Comparison of ENCODE assay signal across 19 cellular contexts in genomic region chr4:126431049-126431448, GRCh38.
A peak's percentile ranks its signal among the peaks of the same experiment; 100 is the strongest.
DNase-seq lines count a peak whose midpoint lies in the region; ATAC-seq and TF ChIP-seq lines count a peak whose summit lies in the region.
"Had no signal": no experiment of that assay in that cellular context is flagged by ENCODE, and none has a peak within 500 bp of the region (broad histone marks: within the 10 kb centered on the region; RNA-seq: fewer than 3 reads in every experiment).

No MANE protein-coding gene starts in this region.

- no peak overlapping the region for H2BK120ac ChIP-seq in neuronal stem cell (ENCODE audit: low read depth, low read length)

- H3K36me3 Mint-ChIP-seq in GM23338 (ENCODE audit: low read depth), result no peaks in the 10 kb centered on the region
- no peaks in the 10 kb centered on the region for H3K36me3 Mint-ChIP-seq in WTC11
- H3K36me3 Mint-ChIP-seq in activated CD4-positive, alpha-beta T cell treated with anti-CD3 and anti-CD28 coated beads for 36 hours (ENCODE audit: low read depth), result no peaks in the 10 kb centered on the region
- H3K36me3 Mint-ChIP-seq: CD4-positive, alpha-beta memory T cell had no signal

- no peak overlapping the region for H3K27ac Mint-ChIP-seq in GM23338
- no peak overlapping the region for H3K27ac Mint-ChIP-seq in WTC11
- H3K27ac Mint-ChIP-seq in activated CD4-positive, alpha-beta T cell treated with anti-CD3 and anti-CD28 coated beads for 36 hours, result no peak overlapping the region
- H3K27ac Mint-ChIP-seq: HFFc6 had no signal

- ATAC-seq in GM23338 (no peak), WTC11 (peak; percentile 50), GM19324 (IDR thresholded peaks at IDR 0.05; ENCODE audit: low FRiP score, unreplicated experiment) (no peak)
- ATAC-seq in activated CD4-positive, alpha-beta T cell treated with anti-CD3 and anti-CD28 coated beads for 36 hours, result no peak
- ATAC-seq: A549 had no signal

- H3K4me1 Mint-ChIP-seq in GM23338 (peaks cover 4% of the 10 kb centered on the region; the same call in 1 of the 3 replicates), WTC11 (peaks cover 14% of the 10 kb centered on the region)
- no peaks in the 10 kb centered on the region for H3K4me1 Mint-ChIP-seq in activated CD4-positive, alpha-beta T cell treated with anti-CD3 and anti-CD28 coated beads for 36 hours
- H3K4me1 Mint-ChIP-seq: CD4-positive, alpha-beta memory T cell had no signal

- H3K9me3 ChIP-seq in neuronal stem cell (replicated peaks in 1 of 2; ENCODE audit: control insufficient read depth in 2 of 2, insufficient read depth in 1 of 2, low read depth in 1 of 2, low read length in 2 of 2), result no peaks in the 10 kb centered on the region
- H3K9me3 ChIP-seq: A549, HAP-1 had no signal

- H3K9me2 ChIP-seq in GM23338 (ENCODE audit: insufficient read depth), result no peaks in the 10 kb centered on the region

- H3K23ac ChIP-seq in neuronal stem cell (ENCODE audit: low read depth, low read length, poor library complexity), result no peak overlapping the region

- TF ChIP-seq CTCF in GM23338 (conservative IDR thresholded peaks at IDR 0.05; ENCODE audit: low read depth in 2 of 2) (no peak), NB4 (IDR thresholded peaks at IDR 0.05; ENCODE audit: low read depth, low read length) (no peak), WTC11 (IDR thresholded peaks at IDR 0.05) (no peak)

- no peak overlapping the region for H2BK12ac ChIP-seq in neuronal stem cell (ENCODE audit: low read length)

- H3K79me1 ChIP-seq in neuronal stem cell (ENCODE audit: low read depth, low read length), result no peaks in the 10 kb centered on the region

- H3K4me3 Mint-ChIP-seq in GM23338, result no peak overlapping the region
- no peak overlapping the region for H3K4me3 Mint-ChIP-seq in WTC11
- no peak overlapping the region for H3K4me3 Mint-ChIP-seq in activated CD4-positive, alpha-beta T cell treated with anti-CD3 and anti-CD28 coated beads for 36 hours
- H3K4me3 Mint-ChIP-seq: CD4-positive, alpha-beta memory T cell; HFFc6 had no signal

- no peak overlapping the region for H2AK5ac ChIP-seq in neuronal stem cell (ENCODE audit: low read depth, low read length)

- POLR2A ChIA-PET in WTC11 (lab: Charles Lee), result no interaction called here
- POLR2A ChIA-PET in activated CD4-positive, alpha-beta T cell treated with anti-CD3 and anti-CD28 coated beads for 36 hours (lab: Charles Lee), result no interaction called here

- H3K27ac ChIP-seq in GM23338 (ENCODE audit: low read depth) (no peak overlapping the region), neuronal stem cell (replicated peaks; ENCODE audit: low read length) (no peak overlapping the region)
- H3K27ac ChIP-seq: A549 had no signal

- no peak for DNase-seq in GM23338 (ENCODE audit: low spot score)
- DNase-seq in NB4 (ENCODE audit: low read depth), result peak; percentile 52
- DNase-seq in WTC11 (ENCODE audit: low spot score), result no peak
- DNase-seq in neuronal stem cell (ENCODE audit: low spot score), result no peak
- DNase-seq in activated CD8-positive, alpha-beta memory T cell treated with anti-CD3 and anti-CD28 coated beads, Interleukin-2, amount 50 U/mL, for 4 hours, result no peak
- DNase-seq in activated CD4-positive, alpha-beta T cell treated with anti-CD3 and anti-CD28 coated beads for 36 hours, result no peak
- DNase-seq: 8988T; ACHN; C1 segment of cervical spinal cord; Calu3; CD4-positive, alpha-beta memory T cell; COR-L47; DMS53; DMS79 treated with DMSO at 0.1 percent for 48 hours; GF-D8; HFFc6 had no signal

- H3K9ac ChIP-seq in neuronal stem cell (ENCODE audit: low read depth, low read length, poor library complexity), result no peak overlapping the region

- no peak overlapping the region for H3K4me3 ChIP-seq in GM23338
- no peak overlapping the region for H3K4me3 ChIP-seq in NB4 (ENCODE audit: low read depth, low read length)
- H3K4me3 ChIP-seq in neuronal stem cell (ENCODE audit: low read length in 2 of 2), result no peak overlapping the region
- H3K4me3 ChIP-seq: A549, HAP-1 had no signal

- H4K20me1 ChIP-seq in GM23338 (replicated peaks; ENCODE audit: insufficient read depth), result no peaks in the 10 kb centered on the region

- no peak overlapping the region for H2BK15ac ChIP-seq in neuronal stem cell (ENCODE audit: low read length)

- no peak overlapping the region for H3K4me2 ChIP-seq in GM23338
- H3K4me2 ChIP-seq in neuronal stem cell (ENCODE audit: insufficient read depth, low read length, poor library complexity, severe bottlenecking), result no peak overlapping the region
- H3K4me2 ChIP-seq: A549 had no signal

- H3K27me3 Mint-ChIP-seq in GM23338 (ENCODE audit: insufficient read depth, low read depth, poor library complexity) (peaks cover 2% of the 10 kb centered on the region), WTC11 (ENCODE audit: low read depth) (no peaks in the 10 kb centered on the region)
- no peaks in the 10 kb centered on the region for H3K27me3 Mint-ChIP-seq in activated CD4-positive, alpha-beta T cell treated with anti-CD3 and anti-CD28 coated beads for 36 hours
- H3K27me3 Mint-ChIP-seq: CD4-positive, alpha-beta memory T cell had no signal

- H3F3A ChIP-seq in GM23338 (replicated peaks; ENCODE audit: low read depth), result no peaks in the 10 kb centered on the region

- no peak overlapping the region for H4K8ac ChIP-seq in neuronal stem cell (ENCODE audit: low read depth, low read length)

- H3K9me3 Mint-ChIP-seq in GM23338 (no peaks in the 10 kb centered on the region), WTC11 (no peaks in the 10 kb centered on the region; the same call in 1 of the 2 replicates)
- H3K9me3 Mint-ChIP-seq in activated CD4-positive, alpha-beta T cell treated with anti-CD3 and anti-CD28 coated beads for 36 hours (ENCODE audit: low read depth), result peaks cover 10% of the 10 kb centered on the region

- no peak overlapping the region for H3K4ac ChIP-seq in neuronal stem cell (ENCODE audit: low read length)

- no peaks in the 10 kb centered on the region for H3K27me3 ChIP-seq in GM23338 (ENCODE audit: insufficient read depth)
- H3K27me3 ChIP-seq in neuronal stem cell (ENCODE audit: control insufficient read depth in 3 of 3, insufficient read depth in 3 of 3, low read depth in 1 of 3, low read length in 3 of 3), result no peaks in the 10 kb centered on the region

- H4K91ac ChIP-seq in neuronal stem cell (ENCODE audit: low read depth, low read length, poor library complexity), result no peak overlapping the region

- H2BK5ac ChIP-seq in neuronal stem cell (ENCODE audit: low read length), result no peak overlapping the region

- CTCF ChIA-PET in WTC11 (lab: Charles Lee), result no interaction called here
- CTCF ChIA-PET in activated CD4-positive, alpha-beta T cell treated with anti-CD3 and anti-CD28 coated beads for 36 hours (lab: Charles Lee), result no interaction called here

- H3K4me1 ChIP-seq in GM23338 (ENCODE audit: insufficient read depth), result no peaks in the 10 kb centered on the region; the same call in 1 of the 2 replicates
- H3K4me1 ChIP-seq in neuronal stem cell (ENCODE audit: control insufficient read depth in 2 of 2, insufficient read depth in 1 of 2, low read depth in 1 of 2, low read length in 2 of 2), result peaks cover 0 to 2% of the 10 kb centered on the region in 2 donors
- H3K4me1 ChIP-seq: A549, HAP-1 had no signal

- WGBS in neuronal stem cell (ENCODE audit: extremely low coverage in 2 of 2, insufficient read length in 2 of 2, insufficient replicate concordance in 1 of 2), 2 donors, result no CpG with 5 or more reads among the region's 6 CpGs

- TF ChIP-seq POLR2A in NB4 (IDR thresholded peaks at IDR 0.05; ENCODE audit: extremely low read depth, insufficient read length), result no peak

- H3K36me3 ChIP-seq in GM23338 (ENCODE audit: insufficient read depth), result no peaks in the 10 kb centered on the region
- H3K36me3 ChIP-seq in neuronal stem cell (replicated peaks in 1 of 2; ENCODE audit: control insufficient read depth in 2 of 2, insufficient read depth in 2 of 2, low read length in 2 of 2), result no peaks in the 10 kb centered on the region
- H3K36me3 ChIP-seq: HAP-1 had no signal

- peak overlapping the region; percentile 73; the same call in 1 of the 2 replicates for H2AFZ ChIP-seq in GM23338
- no peak overlapping the region for H2AFZ ChIP-seq in neuronal stem cell (ENCODE audit: low read length)

- no peak overlapping the region for H3K18ac ChIP-seq in neuronal stem cell (ENCODE audit: low read length)

- intact Hi-C loops in activated CD4-positive, alpha-beta T cell treated with anti-CD3 and anti-CD28 coated beads for 36 hours (cut with DNase I, micrococcal nuclease), result no loop called here

- H3K14ac ChIP-seq in neuronal stem cell (ENCODE audit: low read length), result peak overlapping the region; percentile 75

- no peaks in the 10 kb centered on the region for H3K79me2 ChIP-seq in GM23338 (replicated peaks; ENCODE audit: insufficient read depth)

TF ChIP-seq in GM23338, 12 proteins besides CTCF, POLR2A, EP300 and RAD21 (continues in another document):
- TF ChIP-seq ZNF331 (CRISPR knock-in tag; IDR thresholded peaks at IDR 0.05; ENCODE audit: low read depth), result no peak
- no peak for TF ChIP-seq CREB1 (CRISPR knock-in tag; IDR thresholded peaks at IDR 0.05; ENCODE audit: low read depth)
- no peak for TF ChIP-seq ZNF114 (CRISPR knock-in tag; IDR thresholded peaks at IDR 0.05)
- no peak for TF ChIP-seq EZH2 (IDR thresholded peaks at IDR 0.05; ENCODE audit: low read depth, unreplicated experiment)
- TF ChIP-seq EZH2phosphoT487 (IDR thresholded peaks at IDR 0.05; ENCODE audit: unreplicated experiment), result no peak
- TF ChIP-seq POLR2AphosphoS5 (IDR thresholded peaks at IDR 0.05; ENCODE audit: low read depth), result no peak

TF ChIP-seq in WTC11, 78 proteins besides CTCF, POLR2A, EP300 and RAD21:
- TF ChIP-seq ZSCAN18 (CRISPR knock-in tag; IDR thresholded peaks at IDR 0.05) (no peak), ESRRA (CRISPR knock-in tag; IDR thresholded peaks at IDR 0.05; ENCODE audit: borderline replicate concordance) (no peak), SMAD3 (CRISPR knock-in tag; IDR thresholded peaks at IDR 0.05; ENCODE audit: borderline replicate concordance) (no peak), OVOL2 (CRISPR knock-in tag; IDR thresholded peaks at IDR 0.05; ENCODE audit: borderline replicate concordance) (no peak), IRF2 (CRISPR knock-in tag; IDR thresholded peaks at IDR 0.05; ENCODE audit: borderline replicate concordance, low read depth) (no peak), ZNF219 (CRISPR knock-in tag; IDR thresholded peaks at IDR 0.05; ENCODE audit: borderline replicate concordance) (no peak), MXD4 (CRISPR knock-in tag; IDR thresholded peaks at IDR 0.05; ENCODE audit: borderline replicate concordance) (no peak)
